ENCODE assay signal across 15 cellular contexts in genomic region chr17:18008496-18009268, GRCh38. TPM values are rescaled to one million over a fixed set of nuclear protein-coding genes. Genes with fewer than 3 reads are reported as not detected.
A peak's percentile ranks its signal among the peaks of the same experiment; 100 is the strongest.
DNase-seq lines count a peak whose midpoint lies in the region; FAIRE-seq and TF ChIP-seq lines count a peak whose summit lies in the region.
"Had no signal": no experiment of that assay in that cellular context is flagged by ENCODE, and none has a peak within 500 bp of the region (broad histone marks: within the 10 kb centered on the region; RNA-seq: fewer than 3 reads in every experiment).

No MANE protein-coding gene starts in this region.

- WGBS in mesendoderm (ENCODE audit: extremely low coverage, insufficient coverage, low lambda C conversion rate): no CpG with 5 or more reads among the region's 5 CpGs
- WGBS in testis, 2 donors: 80 to 81% methylated on average over 5 of the region's 5 CpGs

- FAIRE-seq in astrocyte (lab: Jason Lieb, UNC): peak; percentile 67

- H3K27ac ChIP-seq in astrocyte (ENCODE audit: low read depth, low read length) (peak overlapping the region; percentile 31), mesendoderm (ENCODE audit: low read depth, low read length) (no peak overlapping the region), testis (no peak overlapping the region)
- H3K27ac ChIP-seq: psoas muscle had no signal

- peak overlapping the region; percentile 57 for H3K4me2 ChIP-seq in astrocyte (ENCODE audit: low read length)
- no peak overlapping the region for H3K4me2 ChIP-seq in mesendoderm (ENCODE audit: low read length)

- H3K9ac ChIP-seq in astrocyte (ENCODE audit: low read length) (peak overlapping the region; percentile 0), mesendoderm (ENCODE audit: low read length) (no peak overlapping the region)

- no peak overlapping the region for H2BK120ac ChIP-seq in mesendoderm (ENCODE audit: low read depth, low read length)

- peaks cover 3% of the 10 kb centered on the region for H3K9me3 Mint-ChIP-seq in astrocyte (ENCODE audit: unreplicated experiment)
- H3K9me3 Mint-ChIP-seq: activated naive CD8-positive, alpha-beta T cell treated with anti-CD3 and anti-CD28 coated beads for 36 hours; stimulated activated memory B cell treated with anti-CD40 and anti-IgM and Interleukin-4, amounts not matched to agents 10 μg/mL and 1 μg/mL and 100 μg/mL, for 72 hours had no signal

- no peak overlapping the region for H2BK5ac ChIP-seq in mesendoderm (ENCODE audit: low read length)

- no peaks in the 10 kb centered on the region for H3K36me3 ChIP-seq in astrocyte (ENCODE audit: insufficient read depth, low read length)
- no peaks in the 10 kb centered on the region for H3K36me3 ChIP-seq in mesendoderm (ENCODE audit: control insufficient read depth, insufficient read depth, low read length)
- H3K36me3 ChIP-seq in testis (ENCODE audit: low read depth, missing control alignments): no peaks in the 10 kb centered on the region

- intact Hi-C loops in testis (cut with DNase I; ENCODE audit: low total_unique reads): no loop called here

- H3K18ac ChIP-seq in mesendoderm (ENCODE audit: low read length): no peak overlapping the region

- no peak overlapping the region for H4K8ac ChIP-seq in mesendoderm (ENCODE audit: low read depth, low read length)

- no peaks in the 10 kb centered on the region for H4K20me1 ChIP-seq in astrocyte (ENCODE audit: insufficient read depth, low read length)

- H2AK5ac ChIP-seq in mesendoderm (ENCODE audit: low read length): no peak overlapping the region

- peaks cover 12% of the 10 kb centered on the region for H3K4me1 Mint-ChIP-seq in astrocyte (ENCODE audit: low read depth, unreplicated experiment)
- H3K4me1 Mint-ChIP-seq: activated naive CD8-positive, alpha-beta T cell treated with anti-CD3 and anti-CD28 coated beads for 36 hours; stimulated activated memory B cell treated with anti-CD40 and anti-IgM and Interleukin-4, amounts not matched to agents 10 μg/mL and 1 μg/mL and 100 μg/mL, for 72 hours had no signal

- no peak for TF ChIP-seq CTCF in astrocyte (IDR thresholded peaks at IDR 0.05; ENCODE audit: insufficient read depth, low read depth, low read length)
- no peak for TF ChIP-seq CTCF in testis (IDR thresholded peaks at IDR 0.05)

- no peak overlapping the region for H2AFZ ChIP-seq in astrocyte (ENCODE audit: low read depth, low read length)

- no peak for TF ChIP-seq POLR2A in testis (IDR thresholded peaks at IDR 0.05)

- peak overlapping the region; percentile 51 for H3K56ac ChIP-seq in mesendoderm (ENCODE audit: low read length)

- H3K27me3 ChIP-seq in astrocyte (ENCODE audit: insufficient read depth, low read length) (no peaks in the 10 kb centered on the region), mesendoderm (ENCODE audit: insufficient read depth, low read length, poor library complexity) (no peaks in the 10 kb centered on the region), testis (no peaks in the 10 kb centered on the region)

- no peak overlapping the region for H3K4me3 ChIP-seq in astrocyte (ENCODE audit: insufficient read depth, low read depth, low read length)
- no peak overlapping the region for H3K4me3 ChIP-seq in mesendoderm (ENCODE audit: low read length)
- H3K4me3 ChIP-seq in testis: no peak overlapping the region
- H3K4me3 ChIP-seq: psoas muscle had no signal

- H3K4me3 Mint-ChIP-seq in astrocyte (ENCODE audit: unreplicated experiment): no peak overlapping the region
- H3K4me3 Mint-ChIP-seq: activated naive CD8-positive, alpha-beta T cell treated with anti-CD3 and anti-CD28 coated beads for 36 hours; stimulated activated memory B cell treated with anti-CD40 and anti-IgM and Interleukin-4, amounts not matched to agents 10 μg/mL and 1 μg/mL and 100 μg/mL, for 72 hours had no signal

- H3K23ac ChIP-seq in mesendoderm (ENCODE audit: low read length): no peak overlapping the region

- H3K79me1 ChIP-seq in mesendoderm (ENCODE audit: low read length): no peaks in the 10 kb centered on the region

- no peak overlapping the region for H2BK15ac ChIP-seq in mesendoderm (replicated peaks; ENCODE audit: low read depth)

- H3K36me3 Mint-ChIP-seq in astrocyte (ENCODE audit: low read depth, unreplicated experiment): peaks cover 19% of the 10 kb centered on the region

- H3K79me2 ChIP-seq in astrocyte (ENCODE audit: insufficient read depth, low read length): no peaks in the 10 kb centered on the region
- H3K79me2 ChIP-seq in mesendoderm (ENCODE audit: control insufficient read depth, insufficient read depth, low read length): no peaks in the 10 kb centered on the region

- peak overlapping the region; percentile 43 for H3K27ac Mint-ChIP-seq in astrocyte (ENCODE audit: unreplicated experiment)
- H3K27ac Mint-ChIP-seq: activated naive CD8-positive, alpha-beta T cell treated with anti-CD3 and anti-CD28 coated beads for 36 hours; stimulated activated memory B cell treated with anti-CD40 and anti-IgM and Interleukin-4, amounts not matched to agents 10 μg/mL and 1 μg/mL and 100 μg/mL, for 72 hours had no signal

- DNase-seq in AG08396 (ENCODE audit: low spot score) (peak; percentile 89), HS-5 (ENCODE audit: low read depth) (peak; percentile 85), astrocyte (ENCODE audit: low read depth) (peak; percentile 72), mesendoderm (peak; percentile 65), cerebellar nuclear complex (lab: John Stamatoyannopoulos, UW) (no peak), testis (no peak), hippocampal formation (lab: John Stamatoyannopoulos, UW) (no peak), kidney glomerular epithelial cell (lab: John Stamatoyannopoulos, UW) (no peak)
- DNase-seq: activated naive CD8-positive, alpha-beta T cell treated with anti-CD3 and anti-CD28 coated beads for 36 hours; dermis blood vessel endothelial cell; NCI-H187 treated with DMSO at 0.1 percent for 48 hours; NCI-H748 treated with DMSO at 0.1 percent for 48 hours; psoas muscle; stimulated activated CD4-positive, alpha-beta T cell treated with anti-CD3 and anti-CD28 coated beads, Interleukin-4, amount 100 ng/mL, for 1 hour had no signal

- H4K5ac ChIP-seq in mesendoderm (ENCODE audit: low read length): no peak overlapping the region

- no peaks in the 10 kb centered on the region for H3K9me3 ChIP-seq in astrocyte (ENCODE audit: insufficient read depth, low read depth, low read length)
- H3K9me3 ChIP-seq in testis: no peaks in the 10 kb centered on the region
- H3K9me3 ChIP-seq: psoas muscle had no signal

- H3K4ac ChIP-seq in mesendoderm (ENCODE audit: low read depth, low read length): no peak overlapping the region

- H3K4me1 ChIP-seq in astrocyte (ENCODE audit: insufficient read depth, low read length) (peaks cover 15% of the 10 kb centered on the region), mesendoderm (ENCODE audit: control insufficient read depth, low read depth, low read length) (peaks cover 3% of the 10 kb centered on the region), testis (no peaks in the 10 kb centered on the region)

- peaks cover 5% of the 10 kb centered on the region for H3K27me3 Mint-ChIP-seq in astrocyte (ENCODE audit: low read depth, unreplicated experiment)
- H3K27me3 Mint-ChIP-seq: activated naive CD8-positive, alpha-beta T cell treated with anti-CD3 and anti-CD28 coated beads for 36 hours; stimulated activated memory B cell treated with anti-CD40 and anti-IgM and Interleukin-4, amounts not matched to agents 10 μg/mL and 1 μg/mL and 100 μg/mL, for 72 hours had no signal

RNA-seq across cellular contexts. Expression of gene ATPAF2, which starts 30.3 kb away (rescaled TPM):
- total RNA-seq in astrocyte (24.8 and 27.9 TPM in 2 replicates), testis (10 to 100 TPM; 42.6 to 63.3 TPM)
- polyA plus RNA-seq in mesendoderm (2013, experiment 1 of 2): 15.1 TPM
- polyA plus RNA-seq in mesendoderm (2013, experiment 2 of 2): 15.9 TPM
- polyA plus RNA-seq in testis (ENCODE audit: insufficient read depth, low read depth, low replicate concordance): 59.9 TPM

RNA-seq across cellular contexts. Expression of gene GID4, which starts 30.5 kb away (rescaled TPM):
- total RNA-seq in astrocyte: 9.2 and 9.9 TPM in 2 replicates
- polyA plus RNA-seq in mesendoderm (2013, experiment 1 of 2): 5.5 TPM
- polyA plus RNA-seq in mesendoderm (2013, experiment 2 of 2): 4.6 TPM
- total RNA-seq in testis: 10 to 100 TPM; 28.6 to 36.1 TPM
- polyA plus RNA-seq in testis (ENCODE audit: insufficient read depth, low read depth, low replicate concordance): 88.3 TPM

RNA-seq across cellular contexts. Expression of gene DRC3, which starts 36.0 kb away (rescaled TPM):
- total RNA-seq in astrocyte: 0.43 and 1.1 TPM in 2 replicates
- polyA plus RNA-seq in mesendoderm (2013, experiment 1 of 2): 0.13 TPM
- polyA plus RNA-seq in mesendoderm (2013, experiment 2 of 2): 0.13 TPM
- 10 to 100 TPM; 21.6 to 22.1 TPM for total RNA-seq in testis
- polyA plus RNA-seq in testis (ENCODE audit: insufficient read depth, low read depth, low replicate concordance): 57.4 TPM

RNA-seq across cellular contexts. Expression of gene TOM1L2, which starts 36.5 kb away (rescaled TPM):
- 50.3 and 54.4 TPM in 2 replicates for total RNA-seq in astrocyte
- polyA plus RNA-seq in mesendoderm (2013, experiment 1 of 2): 4.7 TPM
- 5.2 TPM for polyA plus RNA-seq in mesendoderm (2013, experiment 2 of 2)
- 100 to 1,000 TPM; 218 to 221 TPM for total RNA-seq in testis
- 92.4 TPM for polyA plus RNA-seq in testis (ENCODE audit: insufficient read depth, low read depth, low replicate concordance)

Comparison
In these comparisons a context has a peak if more than half of its experiments do, and no peak if none do; other contexts are left out.
1. DNase-seq: peak in AG08396 (single experiment), HS-5 (single experiment), astrocyte (single experiment) and mesendoderm (single experiment); none in cerebellar nuclear complex (0 of 2), testis (single experiment), hippocampal formation (0 of 2) and kidney glomerular epithelial cell (single experiment).
2. RNA of gene DRC3, which starts 36.0 kb away (total RNA-seq): 21.6 to 22.1 TPM in testis; 0.43 to 1.1 TPM in astrocyte; every median in the first group is over 10 times any median in the second.